ENCODE assay signal across 29 cellular contexts in genomic region chr1:197768014-197768413, GRCh38. TPM values are rescaled to one million over a fixed set of nuclear protein-coding genes. Genes with fewer than 3 reads are reported as not detected.
A peak's percentile ranks its signal among the peaks of the same experiment; 100 is the strongest.
DNase-seq lines count a peak whose midpoint lies in the region; ATAC-seq and TF ChIP-seq lines count a peak whose summit lies in the region.
"Had no signal": no experiment of that assay in that cellular context is flagged by ENCODE, and none has a peak within 500 bp of the region (broad histone marks: within the 10 kb centered on the region; RNA-seq: fewer than 3 reads in every experiment).

No MANE protein-coding gene starts in this region.

- H3K27ac Mint-ChIP-seq in activated CD8-positive, alpha-beta T cell treated with anti-CD3 and anti-CD28 coated beads for 36 hours: no peak overlapping the region
- no peak overlapping the region for H3K27ac Mint-ChIP-seq in activated CD8-positive, alpha-beta T cell treated with anti-CD3 and anti-CD28 coated beads, Interleukin-2, amount 10 ng/mL, durations not matched to agents 7 days and 5 days
- H3K27ac Mint-ChIP-seq in CD14-positive monocyte: peak overlapping the region in 4 of 7 donors; percentile 5 to 77 (median 54)
- H3K27ac Mint-ChIP-seq in dendritic cell treated with granulocyte-macrophage colony-stimulating factor and Interleukin-4, amounts not matched to agents 40 ng/mL and 50 ng/mL, for 4 days: peak overlapping the region; percentile 86
- H3K27ac Mint-ChIP-seq: activated CD8-positive, alpha-beta memory T cell treated with anti-CD3 and anti-CD28 coated beads, Interleukin-2, amount 10 ng/mL, durations not matched to agents 7 days and 5 days; nephron progenitor cell; type B pancreatic cell had no signal

- H3K9me3 ChIP-seq in KOPT-K1 (ENCODE audit: insufficient read depth, low read length, poor library complexity, severe bottlenecking): no peaks in the 10 kb centered on the region
- H3K9me3 ChIP-seq: Caco-2, ovary, right atrium auricular region had no signal

- peaks cover 17% of the 10 kb centered on the region for H3K36me3 ChIP-seq in KOPT-K1 (ENCODE audit: insufficient read depth, low read length)
- H3K36me3 ChIP-seq: ovary, right atrium auricular region had no signal

- H3K27me3 Mint-ChIP-seq in activated CD8-positive, alpha-beta T cell treated with anti-CD3 and anti-CD28 coated beads for 36 hours: no peaks in the 10 kb centered on the region
- no peaks in the 10 kb centered on the region for H3K27me3 Mint-ChIP-seq in activated CD8-positive, alpha-beta T cell treated with anti-CD3 and anti-CD28 coated beads, Interleukin-2, amount 10 ng/mL, durations not matched to agents 7 days and 5 days (ENCODE audit: low read depth)
- peaks cover 0 to 1% (median 0%) of the 10 kb centered on the region in 3 donors for H3K27me3 Mint-ChIP-seq in CD14-positive monocyte (ENCODE audit: low read depth in 3 of 3)
- no peaks in the 10 kb centered on the region for H3K27me3 Mint-ChIP-seq in dendritic cell treated with granulocyte-macrophage colony-stimulating factor and Interleukin-4, amounts not matched to agents 40 ng/mL and 50 ng/mL, for 4 days
- H3K27me3 Mint-ChIP-seq: activated CD8-positive, alpha-beta memory T cell treated with anti-CD3 and anti-CD28 coated beads, Interleukin-2, amount 10 ng/mL, durations not matched to agents 7 days and 5 days; type B pancreatic cell had no signal

- peak overlapping the region; percentile 96 for H3K27ac ChIP-seq in KOPT-K1 (ENCODE audit: low read depth, low read length, poor library complexity, severe bottlenecking)
- H3K27ac ChIP-seq: HL-60, ovary, right atrium auricular region had no signal

- no peak for TF ChIP-seq CTCF in activated CD8-positive, alpha-beta T cell treated with anti-CD3 and anti-CD28 coated beads for 36 hours (IDR thresholded peaks at IDR 0.05)
- no peak for TF ChIP-seq CTCF in CD14-positive monocyte (IDR thresholded peaks at IDR 0.05)

- H3K36me3 Mint-ChIP-seq in activated CD8-positive, alpha-beta T cell treated with anti-CD3 and anti-CD28 coated beads for 36 hours (ENCODE audit: low read depth): peaks cover 25% of the 10 kb centered on the region
- peaks cover 55% of the 10 kb centered on the region for H3K36me3 Mint-ChIP-seq in activated CD8-positive, alpha-beta T cell treated with anti-CD3 and anti-CD28 coated beads, Interleukin-2, amount 10 ng/mL, durations not matched to agents 7 days and 5 days (ENCODE audit: low read depth)
- peaks cover 7% of the 10 kb centered on the region in 2 donors for H3K36me3 Mint-ChIP-seq in CD14-positive monocyte
- peaks cover 40% of the 10 kb centered on the region for H3K36me3 Mint-ChIP-seq in dendritic cell treated with granulocyte-macrophage colony-stimulating factor and Interleukin-4, amounts not matched to agents 40 ng/mL and 50 ng/mL, for 4 days (ENCODE audit: low read depth)

- no peak for ATAC-seq in activated CD8-positive, alpha-beta T cell treated with anti-CD3 and anti-CD28 coated beads for 36 hours
- ATAC-seq in activated CD8-positive, alpha-beta T cell treated with anti-CD3 and anti-CD28 coated beads, Interleukin-2, amount 10 ng/mL, durations not matched to agents 7 days and 5 days: no peak
- no peak for ATAC-seq in esophagus mucosa
- ATAC-seq: activated CD8-positive, alpha-beta memory T cell treated with anti-CD3 and anti-CD28 coated beads, Interleukin-2, amount 10 ng/mL, durations not matched to agents 7 days and 5 days; left ventricle myocardium superior had no signal

- no peaks in the 10 kb centered on the region for H3K9me3 Mint-ChIP-seq in activated CD8-positive, alpha-beta T cell treated with anti-CD3 and anti-CD28 coated beads for 36 hours
- H3K9me3 Mint-ChIP-seq in activated CD8-positive, alpha-beta T cell treated with anti-CD3 and anti-CD28 coated beads, Interleukin-2, amount 10 ng/mL, durations not matched to agents 7 days and 5 days (ENCODE audit: insufficient read depth): no peaks in the 10 kb centered on the region
- H3K9me3 Mint-ChIP-seq in CD14-positive monocyte: peaks cover 0 to under 1% (median 0%) of the 10 kb centered on the region in 7 donors
- no peaks in the 10 kb centered on the region for H3K9me3 Mint-ChIP-seq in dendritic cell treated with granulocyte-macrophage colony-stimulating factor and Interleukin-4, amounts not matched to agents 40 ng/mL and 50 ng/mL, for 4 days
- H3K9me3 Mint-ChIP-seq: nephron progenitor cell, type B pancreatic cell had no signal

- peaks cover 69% of the 10 kb centered on the region for H3K4me1 Mint-ChIP-seq in activated CD8-positive, alpha-beta T cell treated with anti-CD3 and anti-CD28 coated beads for 36 hours (ENCODE audit: low read depth)
- H3K4me1 Mint-ChIP-seq in activated CD8-positive, alpha-beta T cell treated with anti-CD3 and anti-CD28 coated beads, Interleukin-2, amount 10 ng/mL, durations not matched to agents 7 days and 5 days (ENCODE audit: low read depth): peaks cover 53% of the 10 kb centered on the region
- peaks cover 46% of the 10 kb centered on the region for H3K4me1 Mint-ChIP-seq in CD14-positive monocyte
- peaks cover 55% of the 10 kb centered on the region for H3K4me1 Mint-ChIP-seq in dendritic cell treated with granulocyte-macrophage colony-stimulating factor and Interleukin-4, amounts not matched to agents 40 ng/mL and 50 ng/mL, for 4 days (ENCODE audit: low read depth)

- POLR2A ChIA-PET in activated CD8-positive, alpha-beta T cell treated with anti-CD3 and anti-CD28 coated beads for 36 hours (lab: Charles Lee): no interaction called here
- POLR2A ChIA-PET in activated CD8-positive, alpha-beta T cell treated with anti-CD3 and anti-CD28 coated beads, Interleukin-2, amount 10 ng/mL, durations not matched to agents 7 days and 5 days (lab: Charles Lee): interaction anchor here (0.6 kb wide), 1 partner anchor 139 kb away, joined by 4 read pairs; no protein-coding TSS in a partner anchor

- intact Hi-C loops in activated CD8-positive, alpha-beta T cell treated with anti-CD3 and anti-CD28 coated beads for 36 hours (cut with micrococcal nuclease): no loop called here
- intact Hi-C loops in CD14-positive monocyte (cut with micrococcal nuclease): no loop called here
- intact Hi-C loops in dendritic cell treated with granulocyte-macrophage colony-stimulating factor and Interleukin-4, amounts not matched to agents 40 ng/mL and 50 ng/mL, for 4 days (cut with micrococcal nuclease): loop anchor here (10.0 kb wide), 1 partner anchor 97 kb away; no protein-coding TSS in a partner anchor

- CTCF ChIA-PET in activated CD8-positive, alpha-beta T cell treated with anti-CD3 and anti-CD28 coated beads for 36 hours (lab: Charles Lee): interaction anchor here (1.0 to 1.2 kb wide), 2 partner anchors 8 to 9 kb away, joined by 3 to 5 read pairs; no protein-coding TSS in a partner anchor
- CTCF ChIA-PET in activated CD8-positive, alpha-beta T cell treated with anti-CD3 and anti-CD28 coated beads, Interleukin-2, amount 10 ng/mL, durations not matched to agents 7 days and 5 days (lab: Charles Lee): no interaction called here

- DNase-seq in activated CD8-positive, alpha-beta T cell treated with anti-CD3 and anti-CD28 coated beads for 36 hours: no peak
- no peak for DNase-seq in activated CD8-positive, alpha-beta T cell treated with anti-CD3 and anti-CD28 coated beads, Interleukin-2, amount 10 ng/mL, durations not matched to agents 7 days and 5 days
- DNase-seq in CD14-positive monocyte (ENCODE audit: low spot score) (no peak), NOMO-1 treated with DMSO at 0.1 percent for 48 hours (lab: John Stamatoyannopoulos, UW; ENCODE audit: unreplicated experiment) (no peak), KG1 (lab: John Stamatoyannopoulos, UW) (no peak)
- DNase-seq: activated CD8-positive, alpha-beta memory T cell treated with anti-CD3 and anti-CD28 coated beads, Interleukin-2, amount 10 ng/mL, durations not matched to agents 7 days and 5 days; activated effector memory CD4-positive, alpha-beta T cell treated with Interleukin-2 at 50 U/mL for 16 hours; amygdala; Caco-2; effector memory CD4-positive, alpha-beta T cell; GF-D8; islet precursor cell; left ventricle myocardium superior; midbrain; NCI-H1092; NCI-H187; NCI-H2171 treated with DMSO at 0.1 percent for 48 hours; NCI-H524 treated with DMSO at 0.1 percent for 48 hours; nephron progenitor cell; ovary; SIG-M5; stimulated activated CD4-positive, alpha-beta T cell treated with anti-CD3 and anti-CD28 coated beads, Interleukin-2, amount 100 ng/mL, for 24 hours; substantia nigra had no signal

- H3K4me3 Mint-ChIP-seq in activated CD8-positive, alpha-beta T cell treated with anti-CD3 and anti-CD28 coated beads for 36 hours: peak overlapping the region; percentile 7
- no peak overlapping the region for H3K4me3 Mint-ChIP-seq in activated CD8-positive, alpha-beta T cell treated with anti-CD3 and anti-CD28 coated beads, Interleukin-2, amount 10 ng/mL, durations not matched to agents 7 days and 5 days
- H3K4me3 Mint-ChIP-seq in CD14-positive monocyte: peak overlapping the region; percentile 61 to 64
- H3K4me3 Mint-ChIP-seq in dendritic cell treated with granulocyte-macrophage colony-stimulating factor and Interleukin-4, amounts not matched to agents 40 ng/mL and 50 ng/mL, for 4 days: peak overlapping the region; percentile 37
- H3K4me3 Mint-ChIP-seq: activated CD8-positive, alpha-beta memory T cell treated with anti-CD3 and anti-CD28 coated beads, Interleukin-2, amount 10 ng/mL, durations not matched to agents 7 days and 5 days; nephron progenitor cell; type B pancreatic cell had no signal

RNA-seq across cellular contexts. Expression of gene DENND1B, which starts 7.3 kb away (rescaled TPM):
- total RNA-seq in activated CD8-positive, alpha-beta T cell treated with anti-CD3 and anti-CD28 coated beads for 36 hours: 10 to 100 TPM; 10.8 to 12.7 TPM
- 10 to 100 TPM; 22.5 to 27.9 TPM for total RNA-seq in activated CD8-positive, alpha-beta T cell treated with anti-CD3 and anti-CD28 coated beads, Interleukin-2, amount 10 ng/mL, durations not matched to agents 7 days and 5 days
- 1 to 10 TPM; 5.7 to 8.2 TPM for polyA plus RNA-seq in CD14-positive monocyte
- total RNA-seq in esophagus mucosa: 15.2 TPM

Comparison
In these comparisons a context has a peak if more than half of its experiments do, and no peak if none do; other contexts are left out.
1. H3K27ac Mint-ChIP-seq: peak in CD14-positive monocyte (4 of 7) and dendritic cell treated with granulocyte-macrophage colony-stimulating factor and Interleukin-4, amounts not matched to agents 40 ng/mL and 50 ng/mL, for 4 days (single experiment); none in activated CD8-positive, alpha-beta T cell treated with anti-CD3 and anti-CD28 coated beads for 36 hours (single experiment) and activated CD8-positive, alpha-beta T cell treated with anti-CD3 and anti-CD28 coated beads, Interleukin-2, amount 10 ng/mL, durations not matched to agents 7 days and 5 days (single experiment).